8 cellular contexts compared by ENCODE assay signal in the genomic region with DNA sequence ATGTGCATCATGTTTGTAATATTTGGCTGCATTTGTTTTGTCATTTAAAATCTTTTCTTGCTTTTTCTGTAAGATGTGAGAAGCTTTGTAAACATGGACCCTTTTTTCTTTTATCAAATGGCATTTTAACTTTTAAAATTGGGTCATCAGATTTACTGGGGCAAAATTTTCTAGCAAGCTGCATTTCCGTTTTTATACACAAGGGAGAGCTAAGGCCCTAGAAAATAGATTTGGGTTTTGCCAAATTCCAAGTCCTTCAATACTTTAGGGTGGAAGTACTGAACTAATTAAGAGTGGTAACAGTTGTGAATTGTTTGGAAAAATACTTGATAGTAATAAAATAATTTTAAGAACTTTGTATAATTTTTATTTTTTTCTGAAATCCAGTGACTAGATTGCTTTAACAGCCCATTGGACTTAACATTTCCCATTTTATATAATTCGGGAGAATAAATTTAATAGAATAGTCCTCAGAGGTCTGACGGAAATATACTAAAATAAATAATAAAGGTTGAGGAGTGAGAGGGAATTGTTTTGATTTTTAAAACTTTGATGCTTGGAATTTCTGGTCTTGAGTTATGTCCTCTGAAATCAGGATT.
DNase-seq lines count a peak whose midpoint lies in the region; ATAC-seq and TF ChIP-seq lines count a peak whose summit lies in the region.

No MANE protein-coding gene starts in this region.

- TF ChIP-seq POLR2A in gastroesophageal sphincter (IDR thresholded peaks at IDR 0.05) (no peak), suprapubic skin (IDR thresholded peaks at IDR 0.05) (no peak)

- TF ChIP-seq EP300 in gastroesophageal sphincter (IDR thresholded peaks at IDR 0.05) (no peak), suprapubic skin (IDR thresholded peaks at IDR 0.05) (no peak)

- no peak overlapping the region for H3K4me3 ChIP-seq in BJ (ENCODE audit: low read depth, low read length)
- no peak overlapping the region for H3K4me3 ChIP-seq in HL-60 (replicated peaks; ENCODE audit: insufficient read depth, low read length)
- no peak overlapping the region for H3K4me3 ChIP-seq in gastroesophageal sphincter
- H3K4me3 ChIP-seq in suprapubic skin, result no peak overlapping the region

- peak; percentile 70 for TF ChIP-seq CTCF in BJ (IDR thresholded peaks at IDR 0.05; ENCODE audit: insufficient read depth, low read depth, low read length)
- TF ChIP-seq CTCF in HL-60 (IDR thresholded peaks at IDR 0.05; ENCODE audit: insufficient read depth, low read length), result peak; percentile 23
- peak; percentile 60 to 79 (median 76) for TF ChIP-seq CTCF in gastroesophageal sphincter (IDR thresholded peaks at IDR 0.05)
- peak; percentile 66 to 73 for TF ChIP-seq CTCF in suprapubic skin (IDR thresholded peaks at IDR 0.05)

- 37 to 41% methylated on average over 3 of the region's 3 CpGs for WGBS in gastroesophageal sphincter (ENCODE audit: low coverage in 1 of 2), 2 donors
- 60% methylated on average over 3 of the region's 3 CpGs for WGBS in suprapubic skin

- ATAC-seq in gastroesophageal sphincter, result no peak
- no peak for ATAC-seq in HG03460 (IDR thresholded peaks at IDR 0.05; ENCODE audit: unreplicated experiment)
- no peak for ATAC-seq in GM18868 (IDR thresholded peaks at IDR 0.05; ENCODE audit: unreplicated experiment)

- POLR2A ChIA-PET in BJ (lab: Charles Lee), result no interaction called here

- no peak for DNase-seq in BJ (ENCODE audit: low read depth)
- no peak for DNase-seq in HL-60 (ENCODE audit: low read depth in 1 of 2, low spot score in 1 of 2)
- DNase-seq in SK-MEL-5 (ENCODE audit: low read depth, low spot score), result peak; percentile 50
- no peak for DNase-seq in suprapubic skin (ENCODE audit: low spot score in 2 of 2)
- no peak for DNase-seq in activated naive CD4-positive, alpha-beta T cell (lab: John Stamatoyannopoulos, UW)

- peaks cover 0 to 68% (median 13%) of the 10 kb centered on the region in 3 donors for H3K4me1 ChIP-seq in gastroesophageal sphincter
- peaks cover 19% of the 10 kb centered on the region for H3K4me1 ChIP-seq in suprapubic skin

- in situ Hi-C loops in SK-MEL-5 (cut with HindIII; ENCODE audit: low pct_unique_long_range_greater_than_20kb, low sequenced_read_pairs), result no loop called here

- H3K9me3 ChIP-seq in gastroesophageal sphincter (no peaks in the 10 kb centered on the region), suprapubic skin (no peaks in the 10 kb centered on the region)

- H3K27ac ChIP-seq in HL-60 (replicated peaks), result no peak overlapping the region
- H3K27ac ChIP-seq in gastroesophageal sphincter, result no peak overlapping the region
- H3K27ac ChIP-seq in suprapubic skin, result no peak overlapping the region

- CTCF ChIA-PET in BJ (lab: Yijun Ruan, JAX), result interaction anchor here (0.7 to 2.5 kb wide), 18 partner anchors 9 to 705 kb away, joined by 3 to 8 read pairs (median 4); no protein-coding TSS in a partner anchor

- H3K36me3 ChIP-seq in BJ (ENCODE audit: control insufficient read depth, insufficient read depth, low read length), result peaks cover 3% of the 10 kb centered on the region
- peaks cover 0 to 34% of the 10 kb centered on the region in 2 donors for H3K36me3 ChIP-seq in gastroesophageal sphincter
- H3K36me3 ChIP-seq in suprapubic skin, result peaks cover 55% of the 10 kb centered on the region

- H3K27me3 ChIP-seq in BJ (ENCODE audit: control insufficient read depth, insufficient read depth, low read length) (no peaks in the 10 kb centered on the region), HL-60 (ENCODE audit: insufficient read depth, poor library complexity, severe bottlenecking) (no peaks in the 10 kb centered on the region), gastroesophageal sphincter (no peaks in the 10 kb centered on the region), suprapubic skin (no peaks in the 10 kb centered on the region)

Comparison
In these comparisons a context has a peak if more than half of its experiments do, and no peak if none do; other contexts are left out.
1. CTCF ChIP-seq: peak in every context shown above with its lines; median percentile 76 in gastroesophageal sphincter; 70 in BJ; 70 in suprapubic skin; 23 in HL-60.